ENCODE assay signal across 18 cellular contexts in genomic region chr19:10706990-10707389, GRCh38. TPM values are rescaled to one million over a fixed set of nuclear protein-coding genes. Genes with fewer than 3 reads are reported as not detected.
DNase-seq lines count a peak whose midpoint lies in the region; TF ChIP-seq lines count a peak whose summit lies in the region.
"Had no signal": no experiment of that assay in that cellular context is flagged by ENCODE, and none has a peak within 500 bp of the region (broad histone marks: within the 10 kb centered on the region; RNA-seq: fewer than 3 reads in every experiment).

No MANE protein-coding gene starts in this region.

- H3K4me1 Mint-ChIP-seq in neural crest cell = peaks cover 5% of the 10 kb centered on the region

- H3K4me3 ChIP-seq in fibroblast of villous mesenchyme (ENCODE audit: low read depth, low read length) (no peak overlapping the region), tibial artery (no peak overlapping the region), HAP-1 (no peak overlapping the region)
- H3K4me3 ChIP-seq: MG63 had no signal

- H3K4me3 Mint-ChIP-seq in neural crest cell = no peak overlapping the region

- no peaks in the 10 kb centered on the region for H3K9me3 ChIP-seq in tibial artery
- no peaks in the 10 kb centered on the region for H3K9me3 ChIP-seq in HAP-1
- H3K9me3 ChIP-seq: BE2C, MG63, SK-N-SH had no signal

- intact Hi-C loops in tibial artery (cut with DNase I; ENCODE audit: low total_unique reads) = no loop called here

- H3K4me1 ChIP-seq in tibial artery (peaks cover 0 to 5% (median 3%) of the 10 kb centered on the region in 4 donors), HAP-1 (no peaks in the 10 kb centered on the region; the same call in 1 of the 2 replicates)
- H3K4me1 ChIP-seq: BE2C had no signal

- no peaks in the 10 kb centered on the region for H3K27me3 Mint-ChIP-seq in neural crest cell (ENCODE audit: low read depth)

- H3K9me3 Mint-ChIP-seq in neural crest cell = no peaks in the 10 kb centered on the region

- DNase-seq in D341Med (ENCODE audit: low spot score) (peak; percentile 34), NCI-H82 treated with DMSO at 0.1 percent for 48 hours (lab: John Stamatoyannopoulos, UW; ENCODE audit: unreplicated experiment) (peak; percentile 80), fibroblast of villous mesenchyme (ENCODE audit: low read depth) (peak; percentile 70), neural crest cell (ENCODE audit: low read depth, low spot score) (no peak), A172 (ENCODE audit: low spot score) (no peak), tibial artery (no peak), HAP-1 (ENCODE audit: low spot score in 2 of 2) (no peak), GM10248 (ENCODE audit: extremely low spot score) (no peak)
- DNase-seq: BE2C, KBM-7, MG63, NCI-H1694, NCI-H2029 treated with DMSO at 0.1 percent for 48 hours, NCI-H2227 treated with DMSO at 0.1 percent for 48 hours, NCI-H69, SIG-M5, T-helper 2 cell had no signal

- no peak for TF ChIP-seq CTCF in fibroblast of villous mesenchyme (IDR thresholded peaks at IDR 0.05; ENCODE audit: insufficient read depth, low read depth, low read length)
- TF ChIP-seq CTCF in neural crest cell (conservative IDR thresholded peaks at IDR 0.05) = no peak
- TF ChIP-seq CTCF in tibial artery (IDR thresholded peaks at IDR 0.05) = no peak
- TF ChIP-seq CTCF in GM10248 (IDR thresholded peaks at IDR 0.05; ENCODE audit: control extremely low read depth, extremely low read depth, low read depth, missing control alignments) = no peak

- H3K27ac Mint-ChIP-seq in neural crest cell (ENCODE audit: unreplicated experiment) = peak overlapping the region; percentile 28

- H3K27me3 ChIP-seq in tibial artery (no peaks in the 10 kb centered on the region), HAP-1 (ENCODE audit: low read depth) (no peaks in the 10 kb centered on the region)
- H3K27me3 ChIP-seq: BE2C, MG63 had no signal

- no peaks in the 10 kb centered on the region for H3K36me3 Mint-ChIP-seq in neural crest cell (ENCODE audit: low read depth)

- CTCF ChIA-PET in GM10248 (lab: Yijun Ruan, JAX) = interaction anchor here (1.0 to 1.4 kb wide), 3 partner anchors 11 to 158 kb away, joined by 3 to 13 read pairs (median 4); partner anchors contain the start of gene DNM2

- POLR2A ChIA-PET in GM10248 (lab: Yijun Ruan, JAX) = no interaction called here

- in situ Hi-C loops in HAP-1 (cut with MboI; ENCODE audit: low sequenced_read_pairs) = no loop called here

- H3K27ac ChIP-seq in tibial artery = no peak overlapping the region

- peaks cover 0 to 51% (median 27%) of the 10 kb centered on the region in 3 donors for H3K36me3 ChIP-seq in tibial artery
- H3K36me3 ChIP-seq in HAP-1 (replicated peaks) = peaks cover 3% of the 10 kb centered on the region; the same call in 1 of the 2 replicates

RNA-seq across cellular contexts. Expression of gene QTRT1, which starts 5.8 kb away (rescaled TPM):
- 20.6 and 25.5 TPM in 2 replicates for total RNA-seq in fibroblast of villous mesenchyme
- 74.0 and 85.0 TPM in 2 replicates for total RNA-seq in neural crest cell
- 43.0 and 48.8 TPM in 2 replicates for total RNA-seq in A172 (2014; rRNA removed; shearing (Covaris generic))

RNA-seq across cellular contexts. Expression of gene DNM2, which starts 10.9 kb away (rescaled TPM):
- total RNA-seq in fibroblast of villous mesenchyme (101 and 107 TPM in 2 replicates), neural crest cell (117 TPM in 2 replicates)
- 51.7 and 56.0 TPM in 2 replicates for total RNA-seq in A172 (2014; rRNA removed; shearing (Covaris generic))

RNA-seq across cellular contexts. Expression of gene ILF3, which starts 52.8 kb away (rescaled TPM):
- 121 and 136 TPM in 2 replicates for total RNA-seq in fibroblast of villous mesenchyme
- total RNA-seq in neural crest cell = 848 and 861 TPM in 2 replicates
- 171 and 172 TPM in 2 replicates for total RNA-seq in A172 (2014; rRNA removed; shearing (Covaris generic))

Comparison
In these comparisons a context has a peak if more than half of its experiments do, and no peak if none do; other contexts are left out.
1. DNase-seq: peak in D341Med (single experiment), NCI-H82 treated with DMSO at 0.1 percent for 48 hours (single experiment) and fibroblast of villous mesenchyme (single experiment); none in neural crest cell (single experiment), A172 (single experiment), tibial artery (0 of 2), HAP-1 (0 of 2) and GM10248 (single experiment).